In the genomic region with DNA sequence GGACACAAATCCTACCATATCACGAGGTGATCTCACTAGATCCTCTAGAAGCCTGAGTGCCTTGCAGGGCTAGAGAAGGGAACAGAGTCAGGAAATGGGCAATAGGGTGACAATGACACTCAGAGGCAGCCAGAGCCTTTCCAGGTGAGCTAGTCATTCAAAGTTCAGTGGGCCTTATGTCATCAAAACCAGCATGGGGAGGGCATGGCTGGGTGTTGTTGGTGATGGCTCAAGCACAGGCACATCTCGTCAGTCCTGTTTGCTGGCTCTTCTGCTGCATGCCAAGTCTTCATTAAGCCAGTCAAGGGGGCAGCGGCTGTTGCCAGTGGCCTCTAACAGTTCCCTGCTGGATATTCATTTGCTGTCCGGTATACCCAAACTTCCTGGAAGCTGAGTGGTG, we compare ENCODE assay signal across 26 cellular contexts.
"Had no signal": no experiment of that assay in that cellular context is flagged by ENCODE, and none has a peak within 500 bp of the region (broad histone marks: within the 10 kb centered on the region; RNA-seq: fewer than 3 reads in every experiment).

No MANE protein-coding gene starts in this region.

- FAIRE-seq: endometrium, islet of Langerhans had no signal

- ATAC-seq: heart right ventricle; left cardiac atrium; left lung; naive thymus-derived CD8-positive, alpha-beta T cell; sciatic nerve; stimulated activated naive CD8-positive, alpha-beta T cell treated with anti-CD3 and anti-CD28 coated beads, Interleukin-15, amount 100 ng/mL, for 72 hours had no signal

- H3K27me3 ChIP-seq: heart right ventricle, left lung, right atrium auricular region, thyroid gland, vagina had no signal

- H3K9me3 ChIP-seq: heart right ventricle, left lung, prostate gland, right atrium auricular region, thyroid gland, vagina had no signal

- H3K4me1 ChIP-seq: prostate gland, right atrium auricular region, thyroid gland had no signal

- H3K27ac ChIP-seq: coronary artery, heart right ventricle, left lung, prostate gland, right atrium auricular region, thyroid gland, vagina had no signal

- H3K4me2 ChIP-seq: smooth muscle cell had no signal

- H3K36me3 ChIP-seq: heart right ventricle, left lung, prostate gland, right atrium auricular region, thyroid gland, vagina had no signal

- H3K4me3 ChIP-seq: coronary artery, heart right ventricle, left lung, prostate gland, right atrium auricular region, smooth muscle cell, thyroid gland, vagina had no signal

- DNase-seq: dermis blood vessel endothelial cell; effector memory CD4-positive, alpha-beta T cell; foreskin fibroblast; glutamatergic neuron; heart right ventricle; hippocampal formation; left cardiac atrium; left lung; naive thymus-derived CD8-positive, alpha-beta T cell; nephron progenitor cell; nucleus accumbens; stimulated activated CD4-positive, alpha-beta T cell treated with anti-CD3 and anti-CD28 coated beads, Interleukin-12 subunit alpha, Interleukin-12 subunit beta, amount 100 ng/mL, for 4 hours; stimulated activated CD4-positive, alpha-beta T cell treated with anti-CD3 and anti-CD28 coated beads, Interleukin-1b, Interleukin-23, amount 100 ng/mL, for 48 hours; stimulated activated CD4-positive, alpha-beta T cell treated with anti-CD3 and anti-CD28 coated beads, Interleukin-4, amount 100 ng/mL, for 1 hour; stimulated activated CD8-positive, alpha-beta memory T cell treated with anti-CD3 and anti-CD28 coated beads, Interleukin-4, amount 100 ng/mL, for 48 hours; stimulated activated naive CD4-positive, alpha-beta T cell; stimulated activated naive CD8-positive, alpha-beta T cell treated with anti-CD3 and anti-CD28 coated beads, Interleukin-15, amount 100 ng/mL, for 72 hours; thyroid gland had no signal
